In the genomic region with DNA sequence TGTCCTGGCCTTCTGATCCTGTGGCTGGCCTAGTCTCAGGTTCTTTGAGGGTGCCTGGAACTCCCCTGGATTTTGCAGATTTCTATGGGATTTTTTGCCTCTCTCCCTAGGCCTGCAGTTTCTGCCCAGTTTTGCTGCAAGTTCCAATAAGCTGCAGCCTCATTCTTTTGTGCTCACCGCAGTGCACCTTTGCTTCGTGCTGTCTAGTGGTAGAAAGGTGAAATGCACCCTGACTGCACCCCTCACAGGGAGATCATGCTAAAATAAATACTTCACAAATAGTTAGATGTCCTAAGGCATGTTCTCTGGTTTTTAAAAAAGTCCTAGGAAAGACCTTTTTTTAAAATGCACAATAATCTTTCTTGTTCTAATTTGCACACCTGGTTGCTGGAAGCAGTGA, we compare ENCODE assay signal across 16 cellular contexts.
DNase-seq lines count a peak whose midpoint lies in the region; ATAC-seq, FAIRE-seq and TF ChIP-seq lines count a peak whose summit lies in the region.
"Had no signal": no experiment of that assay in that cellular context is flagged by ENCODE, and none has a peak within 500 bp of the region (broad histone marks: within the 10 kb centered on the region; RNA-seq: fewer than 3 reads in every experiment).

No MANE protein-coding gene starts in this region.

- H3K4me3 Mint-ChIP-seq in glutamatergic neuron (ENCODE audit: unreplicated experiment): peak overlapping the region; percentile 24
- H3K4me3 Mint-ChIP-seq: activated CD4-positive, alpha-beta T cell treated with anti-CD3 and anti-CD28 coated beads, Interleukin-2, amount 10 ng/mL, durations not matched to agents 7 days and 5 days; activated naive CD4-positive, alpha-beta T cell treated with anti-CD3 and anti-CD28 coated beads, Interleukin-2, amount 50 U/mL, for 24 hours had no signal

- no peak overlapping the region for H3K9ac ChIP-seq in HepG2 (ENCODE audit: insufficient read depth, low read depth, low read length)
- H3K9ac ChIP-seq: GM23248 had no signal

- H3K36me3 Mint-ChIP-seq in glutamatergic neuron (ENCODE audit: unreplicated experiment): peaks cover 10% of the 10 kb centered on the region
- H3K36me3 Mint-ChIP-seq: activated naive CD4-positive, alpha-beta T cell treated with anti-CD3 and anti-CD28 coated beads, Interleukin-2, amount 50 U/mL, for 24 hours had no signal

- H3K4me1 ChIP-seq in HepG2 (ENCODE audit: insufficient read depth, low read length) (no peaks in the 10 kb centered on the region), right lobe of liver (no peaks in the 10 kb centered on the region)
- H3K4me1 ChIP-seq: heart right ventricle, suprapubic skin had no signal

- H3K27ac ChIP-seq in HepG2 (ENCODE audit: extremely low read length, insufficient read depth, low read length): no peak overlapping the region
- no peak overlapping the region for H3K27ac ChIP-seq in right lobe of liver
- H3K27ac ChIP-seq: GM23248, heart right ventricle, suprapubic skin had no signal

- peaks cover 4% of the 10 kb centered on the region for H3K27me3 Mint-ChIP-seq in glutamatergic neuron (ENCODE audit: unreplicated experiment)

- no peaks in the 10 kb centered on the region for H3K9me3 ChIP-seq in HepG2 (ENCODE audit: low read length)
- H3K9me3 ChIP-seq in right lobe of liver: no peaks in the 10 kb centered on the region
- H3K9me3 ChIP-seq: heart right ventricle, suprapubic skin had no signal

- H3K27ac Mint-ChIP-seq in glutamatergic neuron (ENCODE audit: unreplicated experiment): peak overlapping the region; percentile 79
- H3K27ac Mint-ChIP-seq: activated CD4-positive, alpha-beta T cell treated with anti-CD3 and anti-CD28 coated beads, Interleukin-2, amount 10 ng/mL, durations not matched to agents 7 days and 5 days; activated naive CD4-positive, alpha-beta T cell treated with anti-CD3 and anti-CD28 coated beads, Interleukin-2, amount 50 U/mL, for 24 hours had no signal

- peaks cover 0 to 7% of the 10 kb centered on the region in 2 experiments; a peak in 1 of 5 replicates for H3K27me3 ChIP-seq in HepG2 (ENCODE audit: control insufficient read depth in 1 of 2, insufficient read depth in 2 of 2, low read length in 2 of 2)
- H3K27me3 ChIP-seq in right lobe of liver: no peaks in the 10 kb centered on the region
- H3K27me3 ChIP-seq: heart right ventricle, suprapubic skin had no signal

- 36% methylated on average over 2 of the region's 2 CpGs for WGBS in HepG2 (ENCODE audit: low lambda C conversion rate)
- WGBS in right lobe of liver (ENCODE audit: insufficient coverage, low coverage, low lambda C conversion rate, missing lambda C conversion rate): 82% methylated on average over 2 of the region's 2 CpGs

- no peaks in the 10 kb centered on the region for H4K20me1 ChIP-seq in HepG2 (ENCODE audit: insufficient read depth, low read length)

- peak; percentile 60 for FAIRE-seq in HepG2 (lab: Jason Lieb, UNC)

- TF ChIP-seq CTCF in HepG2 (CRISPR knock-in tag; IDR thresholded peaks at IDR 0.05): 0 out of 2 replicates have a peak, but pooled peaks have one; percentile 11
- TF ChIP-seq CTCF in right lobe of liver (IDR thresholded peaks at IDR 0.05): no peak
- TF ChIP-seq CTCF in glutamatergic neuron (IDR thresholded peaks at IDR 0.05; ENCODE audit: partially characterized antibody, unreplicated experiment): peak; percentile 62

- CTCF ChIA-PET in HepG2 (lab: Yijun Ruan, JAX; ENCODE audit: low intra/inter-chr PET ratio, low total read pairs): no interaction called here

- no peak overlapping the region for H2AFZ ChIP-seq in HepG2 (ENCODE audit: low read length)
- H2AFZ ChIP-seq: GM23248 had no signal

- H3K9me3 Mint-ChIP-seq in glutamatergic neuron (ENCODE audit: unreplicated experiment): peaks cover 12% of the 10 kb centered on the region
- H3K9me3 Mint-ChIP-seq: activated CD4-positive, alpha-beta T cell treated with anti-CD3 and anti-CD28 coated beads, Interleukin-2, amount 10 ng/mL, durations not matched to agents 7 days and 5 days; activated naive CD4-positive, alpha-beta T cell treated with anti-CD3 and anti-CD28 coated beads, Interleukin-2, amount 50 U/mL, for 24 hours had no signal

- peak; percentile 95 for ATAC-seq in HepG2
- ATAC-seq in right lobe of liver: no peak
- 0 out of 3 replicates have a peak, but pooled peaks have one; percentile 44 for ATAC-seq in SK-N-SH treated with all-trans-retinoic acid at 6 μM for 48 hours
- no peak for ATAC-seq in sciatic nerve

- intact Hi-C loops in HepG2 (cut with micrococcal nuclease; ENCODE audit: unreplicated experiment) (no loop called here), right lobe of liver (cut with DNase I) (no loop called here), sciatic nerve (cut with DNase I) (no loop called here)

- H3K4me3 ChIP-seq in HepG2 (replicated peaks in 1 of 3; ENCODE audit: insufficient read depth in 1 of 3, low read depth in 2 of 3, low read length in 3 of 3) (no peak overlapping the region; a peak in 1 of 6 replicates), right lobe of liver (no peak overlapping the region)
- H3K4me3 ChIP-seq: GM23248, heart right ventricle, suprapubic skin had no signal

- H3K36me3 ChIP-seq in HepG2 (replicated peaks in 1 of 2; ENCODE audit: control insufficient read depth in 1 of 2, insufficient read depth in 2 of 2, low read length in 2 of 2) (no peaks in the 10 kb centered on the region), right lobe of liver (no peaks in the 10 kb centered on the region)
- H3K36me3 ChIP-seq: heart right ventricle, suprapubic skin had no signal

- no peaks in the 10 kb centered on the region for H3K79me2 ChIP-seq in HepG2 (ENCODE audit: insufficient read depth, low read length)

- POLR2A ChIA-PET in HepG2 (lab: Yijun Ruan, JAX): no interaction called here

- peaks cover 30% of the 10 kb centered on the region for H3K4me1 Mint-ChIP-seq in glutamatergic neuron (ENCODE audit: low read depth, unreplicated experiment)
- H3K4me1 Mint-ChIP-seq: activated CD4-positive, alpha-beta T cell treated with anti-CD3 and anti-CD28 coated beads, Interleukin-2, amount 10 ng/mL, durations not matched to agents 7 days and 5 days; activated naive CD4-positive, alpha-beta T cell treated with anti-CD3 and anti-CD28 coated beads, Interleukin-2, amount 50 U/mL, for 24 hours had no signal

- DNase-seq in HepG2 (ENCODE audit: low spot score) (peak; percentile 10), right lobe of liver (no peak), glutamatergic neuron (no peak), CD1c-positive myeloid dendritic cell (ENCODE audit: extremely low spot score) (no peak), sciatic nerve (ENCODE audit: low spot score) (no peak), NCI-H1092 treated with DMSO at 0.1 percent for 48 hours (lab: John Stamatoyannopoulos, UW) (no peak)
- no peak for DNase-seq in activated CD8-positive, alpha-beta memory T cell treated with anti-CD3 and anti-CD28 coated beads, Interleukin-2, amount 50 U/mL, for 4 hours
- DNase-seq: activated CD4-positive, alpha-beta T cell treated with anti-CD3 and anti-CD28 coated beads, Interleukin-2, amount 10 ng/mL, durations not matched to agents 7 days and 5 days; GM23248; heart right ventricle; KG1; NCI-H510A treated with DMSO at 0.1 percent for 48 hours; retina had no signal

- H3K4me2 ChIP-seq in HepG2 (ENCODE audit: low read depth, low read length): no peak overlapping the region; the same call in 1 of the 2 replicates

- in situ Hi-C loops in HepG2 (cut with HindIII; ENCODE audit: extremely low pct_ligation_motif_present, low pct_unique_long_range_greater_than_20kb): no loop called here

- TF ChIP-seq POLR2A in HepG2 (IDR thresholded peaks at IDR 0.05; ENCODE audit: insufficient read depth in 1 of 2, low read depth in 2 of 2, low read length in 2 of 2) (no peak), right lobe of liver (IDR thresholded peaks at IDR 0.05) (no peak)

- no TSS peak for BruUV-seq in HepG2 (replicated peaks; lab: Mats Ljungman, UMichigan)

- no peak for TF ChIP-seq RAD21 in HepG2 (CRISPR knock-in tag; IDR thresholded peaks at IDR 0.05)

- TF ChIP-seq EP300 in HepG2 (IDR thresholded peaks at IDR 0.05; ENCODE audit: low read depth in 2 of 2, low read length in 2 of 2) (no peak), HepG2 (CRISPR knock-in tag; IDR thresholded peaks at IDR 0.05; ENCODE audit: borderline replicate concordance) (no peak)

TF ChIP-seq in HepG2, 621 proteins besides CTCF, POLR2A, EP300 and RAD21:
- no peak for TF ChIP-seq ARNT2 (CRISPR knock-in tag; IDR thresholded peaks at IDR 0.05; ENCODE audit: low read depth)
- 0 out of 2 replicates have a peak, but pooled peaks have one; percentile 30 for TF ChIP-seq ZFX (CRISPR knock-in tag; IDR thresholded peaks at IDR 0.05; ENCODE audit: low read depth)
- TF ChIP-seq, protein P1, sequence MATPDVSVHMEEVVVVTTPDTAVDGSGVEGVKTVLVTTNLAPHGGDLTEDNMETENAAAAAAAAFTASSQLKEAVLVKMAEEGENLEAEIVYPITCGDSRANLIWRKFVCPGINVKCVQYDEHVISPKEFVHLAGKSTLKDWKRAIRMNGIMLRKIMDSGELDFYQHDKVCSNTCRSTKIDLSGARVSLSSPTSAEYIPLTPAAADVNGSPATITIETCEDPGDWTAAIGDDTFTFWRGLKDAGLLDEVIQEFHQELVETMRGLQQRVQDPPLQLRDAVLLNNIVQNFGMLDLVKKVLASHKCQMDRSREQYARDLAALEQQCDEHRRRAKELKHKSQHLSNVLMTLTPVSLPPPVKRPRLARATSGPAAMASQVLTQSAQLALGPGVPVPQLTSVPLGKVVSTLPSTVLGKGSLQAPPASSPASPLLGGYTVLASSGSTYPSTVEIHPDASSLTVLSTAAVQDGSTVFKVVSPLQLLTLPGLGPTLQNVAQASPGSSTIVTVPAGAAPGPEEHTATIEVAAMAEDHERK (CRISPR knock-in tag; IDR thresholded peaks at IDR 0.05; ENCODE audit: low read depth): no peak

TF ChIP-seq in SK-N-SH treated with all-trans-retinoic acid at 6 μM for 48 hours, 23 proteins besides CTCF, POLR2A, EP300 and RAD21 (continues in another document):
- TF ChIP-seq CSDC2 (CRISPR knock-in tag; IDR thresholded peaks at IDR 0.05) (no peak), SNAI2 (CRISPR knock-in tag; IDR thresholded peaks at IDR 0.05) (no peak), TOX (CRISPR knock-in tag; IDR thresholded peaks at IDR 0.05; ENCODE audit: borderline replicate concordance) (no peak), RARB (CRISPR knock-in tag; IDR thresholded peaks at IDR 0.05) (no peak)
- TF ChIP-seq, protein P2, sequence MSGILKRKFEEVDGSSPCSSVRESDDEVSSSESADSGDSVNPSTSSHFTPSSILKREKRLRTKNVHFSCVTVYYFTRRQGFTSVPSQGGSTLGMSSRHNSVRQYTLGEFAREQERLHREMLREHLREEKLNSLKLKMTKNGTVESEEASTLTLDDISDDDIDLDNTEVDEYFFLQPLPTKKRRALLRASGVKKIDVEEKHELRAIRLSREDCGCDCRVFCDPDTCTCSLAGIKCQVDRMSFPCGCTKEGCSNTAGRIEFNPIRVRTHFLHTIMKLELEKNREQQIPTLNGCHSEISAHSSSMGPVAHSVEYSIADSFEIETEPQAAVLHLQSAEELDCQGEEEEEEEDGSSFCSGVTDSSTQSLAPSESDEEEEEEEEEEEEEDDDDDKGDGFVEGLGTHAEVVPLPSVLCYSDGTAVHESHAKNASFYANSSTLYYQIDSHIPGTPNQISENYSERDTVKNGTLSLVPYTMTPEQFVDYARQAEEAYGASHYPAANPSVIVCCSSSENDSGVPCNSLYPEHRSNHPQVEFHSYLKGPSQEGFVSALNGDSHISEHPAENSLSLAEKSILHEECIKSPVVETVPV (CRISPR knock-in tag; IDR thresholded peaks at IDR 0.05): no peak

Comparison
In these comparisons a context has a peak if more than half of its experiments do, and no peak if none do; other contexts are left out.
1. ATAC-seq: peak in HepG2 (single experiment) and SK-N-SH treated with all-trans-retinoic acid at 6 μM for 48 hours (single experiment); none in right lobe of liver (0 of 4) and sciatic nerve (single experiment).
2. CTCF ChIP-seq: peak in HepG2 (single experiment) and glutamatergic neuron (single experiment); none in right lobe of liver (0 of 4).